Comparison of ENCODE assay signal across 1 cellular context in the genomic region with DNA sequence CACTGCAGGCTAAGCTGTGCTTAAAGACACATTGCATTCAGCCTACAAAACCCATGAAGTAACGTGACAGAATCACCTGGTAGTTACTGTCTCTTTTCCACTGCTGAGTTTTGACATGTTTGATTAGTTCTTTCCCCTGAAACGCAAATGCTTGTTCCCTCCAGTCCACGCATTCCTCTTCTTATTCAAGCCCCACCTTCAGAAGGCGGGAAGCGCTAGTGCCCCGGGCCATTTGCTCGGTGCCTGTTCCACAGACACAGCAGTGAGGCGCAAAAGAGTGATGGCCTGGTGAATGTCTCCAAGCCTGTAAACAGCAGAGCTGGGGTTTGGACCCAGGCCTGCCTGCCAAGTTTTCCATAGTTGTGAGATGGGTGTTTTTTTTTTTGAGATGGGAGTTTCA.
TF ChIP-seq lines count a peak whose summit lies in the region.

No MANE protein-coding gene starts in this region.

TF ChIP-seq in A549, 52 proteins besides CTCF, POLR2A, EP300 and RAD21 (continued from another document):
- TF ChIP-seq, protein P1, sequence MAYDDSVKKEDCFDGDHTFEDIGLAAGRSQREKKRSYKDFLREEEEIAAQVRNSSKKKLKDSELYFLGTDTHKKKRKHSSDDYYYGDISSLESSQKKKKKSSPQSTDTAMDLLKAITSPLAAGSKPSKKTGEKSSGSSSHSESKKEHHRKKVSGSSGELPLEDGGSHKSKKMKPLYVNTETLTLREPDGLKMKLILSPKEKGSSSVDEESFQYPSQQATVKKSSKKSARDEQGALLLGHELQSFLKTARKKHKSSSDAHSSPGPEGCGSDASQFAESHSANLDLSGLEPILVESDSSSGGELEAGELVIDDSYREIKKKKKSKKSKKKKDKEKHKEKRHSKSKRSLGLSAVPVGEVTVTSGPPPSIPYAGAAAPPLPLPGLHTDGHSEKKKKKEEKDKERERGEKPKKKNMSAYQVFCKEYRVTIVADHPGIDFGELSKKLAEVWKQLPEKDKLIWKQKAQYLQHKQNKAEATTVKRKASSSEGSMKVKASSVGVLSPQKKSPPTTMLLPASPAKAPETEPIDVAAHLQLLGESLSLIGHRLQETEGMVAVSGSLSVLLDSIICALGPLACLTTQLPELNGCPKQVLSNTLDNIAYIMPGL (CRISPR knock-in tag; IDR thresholded peaks at IDR 0.05; ENCODE audit: borderline replicate concordance), result no peak
- TF ChIP-seq CBX2 (IDR thresholded peaks at IDR 0.05; ENCODE audit: borderline replicate concordance, low read depth) (no peak), FOXS1 (CRISPR knock-in tag; IDR thresholded peaks at IDR 0.05) (no peak), TFCP2L1 (CRISPR knock-in tag; IDR thresholded peaks at IDR 0.05) (no peak)
